In genomic region chr21:42678118-42678430, GRCh38 we compare ENCODE assay signal across 21 cellular contexts. TPM values are rescaled to one million over a fixed set of nuclear protein-coding genes. Genes with fewer than 3 reads are reported as not detected.
DNase-seq lines count a peak whose midpoint lies in the region; TF ChIP-seq lines count a peak whose summit lies in the region.
"Had no signal": no experiment of that assay in that cellular context is flagged by ENCODE, and none has a peak within 500 bp of the region (broad histone marks: within the 10 kb centered on the region; RNA-seq: fewer than 3 reads in every experiment).

No MANE protein-coding gene starts in this region.

- no peaks in the 10 kb centered on the region for H4K20me1 ChIP-seq in osteoblast (ENCODE audit: insufficient read depth, low read length)

- peak; percentile 36 for DNase-seq in DMS153 (lab: John Stamatoyannopoulos, UW)
- DNase-seq in DMS153 treated with DMSO at 0.1 percent for 48 hours (lab: John Stamatoyannopoulos, UW; ENCODE audit: unreplicated experiment) = no peak
- DNase-seq in NCI-H1105 (lab: John Stamatoyannopoulos, UW) = peak; percentile 77
- no peak for DNase-seq in SK-N-MC (ENCODE audit: low read depth, low spot score)
- peak; percentile 88 for DNase-seq in osteoblast (ENCODE audit: insufficient read length, low spot score, missing footprints)
- no peak for DNase-seq in NCI-H187 treated with DMSO at 0.1 percent for 48 hours (lab: John Stamatoyannopoulos, UW)
- DNase-seq in inferior parietal cortex (ENCODE audit: extremely low spot score) = no peak
- no peak for DNase-seq in NCI-H345 treated with DMSO at 0.1 percent for 48 hours (lab: John Stamatoyannopoulos, UW; ENCODE audit: unreplicated experiment)
- DNase-seq: activated effector memory CD4-positive, alpha-beta T cell treated with Interleukin-2 at 50 U/mL for 16 hours; cortex of kidney; H9; kidney; midbrain; occipital lobe; Peyer's patch; SW 1271; transverse colon had no signal

- H3K4me3 ChIP-seq in SK-N-MC (peak overlapping the region; percentile 31), osteoblast (ENCODE audit: insufficient read depth, low read length) (no peak overlapping the region)
- H3K4me3 ChIP-seq: esophagus muscularis mucosa, heart right ventricle, Peyer's patch, skin epidermis, transverse colon had no signal

- H3K27me3 ChIP-seq in osteoblast (ENCODE audit: insufficient read depth, low read length) = peaks cover 67% of the 10 kb centered on the region
- H3K27me3 ChIP-seq: esophagus muscularis mucosa, Peyer's patch, transverse colon had no signal

- no peaks in the 10 kb centered on the region for H3K79me2 ChIP-seq in osteoblast (ENCODE audit: insufficient read depth, low read length)

- H3K36me3 ChIP-seq in SK-N-MC (ENCODE audit: insufficient read depth, low read length) (no peaks in the 10 kb centered on the region; the same call in 1 of the 2 replicates), osteoblast (ENCODE audit: insufficient read depth, low read length) (no peaks in the 10 kb centered on the region)
- H3K36me3 ChIP-seq: transverse colon had no signal

- peak overlapping the region; percentile 14 for H3K9ac ChIP-seq in SK-N-MC (ENCODE audit: insufficient read length)

- peaks cover 8% of the 10 kb centered on the region for H3K4me1 ChIP-seq in osteoblast (ENCODE audit: insufficient read depth, low read length)

- H3K9me3 ChIP-seq in SK-N-MC (ENCODE audit: low read depth, low read length) (no peaks in the 10 kb centered on the region), osteoblast (ENCODE audit: low read depth, low read length) (no peaks in the 10 kb centered on the region)
- H3K9me3 ChIP-seq: esophagus muscularis mucosa, heart right ventricle, Peyer's patch, transverse colon had no signal

- H3K4me2 ChIP-seq in osteoblast (ENCODE audit: insufficient read depth, low read length) = peak overlapping the region; percentile 58

- no peak for TF ChIP-seq CTCF in osteoblast (IDR thresholded peaks at IDR 0.05; ENCODE audit: extremely low read depth, low read depth, low read length)

- H3K27ac ChIP-seq in SK-N-MC (peak overlapping the region; percentile 78), osteoblast (ENCODE audit: low read depth, low read length) (no peak overlapping the region)
- H3K27ac ChIP-seq: 22Rv1, esophagus muscularis mucosa, Peyer's patch, skin epidermis, transverse colon had no signal

- H2AFZ ChIP-seq in osteoblast (ENCODE audit: low read length) = no peak overlapping the region

RNA-seq across cellular contexts. Expression of gene PDE9A, which starts 24.7 kb away (rescaled TPM):
- 0.36 TPM in 1 of 2 replicates, not detected in the other for total RNA-seq in osteoblast

Comparison
In these comparisons a context has a peak if more than half of its experiments do, and no peak if none do; other contexts are left out.
1. DNase-seq: peak in DMS153 (single experiment), NCI-H1105 (single experiment) and osteoblast (single experiment); none in DMS153 treated with DMSO at 0.1 percent for 48 hours (single experiment), SK-N-MC (single experiment), NCI-H187 treated with DMSO at 0.1 percent for 48 hours (single experiment), inferior parietal cortex (single experiment) and NCI-H345 treated with DMSO at 0.1 percent for 48 hours (single experiment).